In genomic region chr11:21602734-21603133, GRCh38 we compare ENCODE assay signal across 25 cellular contexts.
"Had no signal": no experiment of that assay in that cellular context is flagged by ENCODE, and none has a peak within 500 bp of the region (broad histone marks: within the 10 kb centered on the region; RNA-seq: fewer than 3 reads in every experiment).

No MANE protein-coding gene starts in this region.

- ATAC-seq: activated CD4-positive, CD25-positive, alpha-beta regulatory T cell treated with anti-CD3 and anti-CD28 coated beads, Interleukin-2, amount 50 U/mL, for 24 hours; activated CD8-positive, alpha-beta T cell treated with anti-CD3 and anti-CD28 coated beads for 36 hours; K562; Panc1 had no signal

- H3K27me3 ChIP-seq: adrenal gland, SJSA1 had no signal

- H3K4me1 ChIP-seq: adrenal gland, SJSA1 had no signal

- H3K27ac ChIP-seq: adrenal gland, SJSA1 had no signal

- H3K4me3 ChIP-seq: adrenal gland, K562, SJSA1 had no signal

- DNase-seq: activated CD4-positive, alpha-beta T cell treated with anti-CD3 and anti-CD28 coated beads for 4 hours; activated CD8-positive, alpha-beta memory T cell treated with anti-CD3 and anti-CD28 coated beads, Interleukin-2, amount 50 U/mL, for 4 hours; activated CD8-positive, alpha-beta T cell treated with anti-CD3 and anti-CD28 coated beads for 36 hours; activated naive CD4-positive, alpha-beta T cell treated with anti-CD3 and anti-CD28 coated beads, Interleukin-2, amount 50 U/mL, for 16 hours; activated naive CD8-positive, alpha-beta T cell treated with anti-CD3 and anti-CD28 coated beads, Interleukin-2, amount 10 ng/mL, durations not matched to agents 7 days and 5 days; adrenal gland; anterior cingulate cortex; central memory CD4-positive, alpha-beta T cell; Kasumi-1; NCI-H1105 treated with DMSO at 0.1 percent for 48 hours; NCI-H1436 treated with DMSO at 0.1 percent for 48 hours; NCI-H187; NCI-H2081; NCI-H2171; NCI-H226; NCI-H510A; NCI-H526 treated with DMSO at 0.1 percent for 48 hours; NK-92 treated with Interleukin-12 subunit alpha and Interleukin-12 subunit beta, amount 100 ng/mL, for 24 hours; OCI-M1; RPMI8226; SHP77 had no signal

- H3K9me3 ChIP-seq: adrenal gland, SJSA1 had no signal

- H3K36me3 ChIP-seq: adrenal gland, SJSA1 had no signal
